ENCODE assay signal across 21 cellular contexts in the genomic region with DNA sequence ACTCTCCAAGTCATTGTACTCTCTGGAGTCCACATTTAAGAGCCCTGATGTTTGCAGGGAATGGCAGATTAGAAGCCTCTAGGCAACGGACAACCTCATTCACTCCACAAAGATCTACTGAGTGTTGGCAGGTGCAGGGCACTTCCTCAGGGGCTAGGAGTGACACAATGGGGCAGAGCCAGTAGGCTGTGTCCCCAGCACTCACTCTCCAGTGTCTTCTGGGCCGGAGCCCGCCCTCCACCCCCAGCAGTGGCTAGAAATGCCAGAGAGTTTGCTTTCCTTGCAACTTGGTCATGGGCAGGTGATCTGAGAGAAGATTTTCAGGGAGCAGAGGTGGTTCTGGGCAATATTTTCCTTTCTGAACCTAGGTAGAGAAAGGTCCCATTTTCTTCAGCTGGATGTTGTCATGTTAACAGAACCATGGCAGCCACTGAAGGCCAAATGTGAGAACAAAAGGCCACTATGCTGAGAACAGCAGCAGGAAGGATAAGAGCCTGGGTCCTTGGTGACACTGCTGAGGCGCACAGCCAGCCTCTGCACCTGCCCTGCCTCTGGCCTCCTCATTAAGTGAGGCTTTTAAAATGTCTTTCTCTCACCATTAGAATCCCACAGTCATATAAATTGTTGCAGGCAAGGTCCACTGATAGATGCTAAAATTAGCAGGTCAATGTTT.
A peak's percentile ranks its signal among the peaks of the same experiment; 100 is the strongest.
DNase-seq lines count a peak whose midpoint lies in the region; TF ChIP-seq lines count a peak whose summit lies in the region.
"Had no signal": no experiment of that assay in that cellular context is flagged by ENCODE, and none has a peak within 500 bp of the region (broad histone marks: within the 10 kb centered on the region; RNA-seq: fewer than 3 reads in every experiment).

No MANE protein-coding gene starts in this region.

- no peak overlapping the region for H3K56ac ChIP-seq in H9 (ENCODE audit: insufficient read length, low read depth, low read length)

- H3K27me3 ChIP-seq in H9 (ENCODE audit: insufficient read depth, low read length) (no peaks in the 10 kb centered on the region), right atrium auricular region (no peaks in the 10 kb centered on the region)
- H3K27me3 ChIP-seq: BLaER1 treated with 17β-estradiol and CSF1 and Interleukin-3, amounts not matched to agents 10 nM and 100 nM had no signal

- no peaks in the 10 kb centered on the region for H3K23me2 ChIP-seq in H9 (ENCODE audit: insufficient read length, low read depth, low read length, poor library complexity, severe bottlenecking)

- peaks cover 0 to 3% of the 10 kb centered on the region in 2 experiments; a peak in 1 of 5 replicates for H3K9me3 Mint-ChIP-seq in H9

- no peak overlapping the region for H2AFZ ChIP-seq in H9 (ENCODE audit: low read length)
- H2AFZ ChIP-seq: GM23248, PC-9 had no signal

- no peak overlapping the region for H3K18ac ChIP-seq in H9 (ENCODE audit: insufficient read length, low read depth, low read length)

- peaks cover 1% of the 10 kb centered on the region; the same call in 1 of the 2 replicates for H3K27me3 Mint-ChIP-seq in H9 (ENCODE audit: low read depth)

- no peak overlapping the region for H3K4me2 ChIP-seq in H9 (ENCODE audit: insufficient read depth, insufficient read length, low read length)
- H3K4me2 ChIP-seq: PC-9, SK-N-SH had no signal

- no peak overlapping the region for H2BK20ac ChIP-seq in H9 (ENCODE audit: low read depth, low read length, poor library complexity, severe bottlenecking)

- H4K91ac ChIP-seq in H9 (ENCODE audit: insufficient read length, low read depth, low read length), result no peak overlapping the region

- TF ChIP-seq CTCF in H9 (conservative IDR thresholded peaks at IDR 0.05), result no peak
- no peak for TF ChIP-seq CTCF in right atrium auricular region (IDR thresholded peaks at IDR 0.05)

- H3K4me1 ChIP-seq in H9 (ENCODE audit: insufficient read depth, low read length), result no peaks in the 10 kb centered on the region
- no peaks in the 10 kb centered on the region for H3K4me1 ChIP-seq in right atrium auricular region

- H3K36me3 Mint-ChIP-seq in H9 (ENCODE audit: insufficient read depth in 1 of 3, low read depth in 3 of 3), result peaks cover 0 to 4% (median 0%) of the 10 kb centered on the region in 3 experiments; a peak in 2 of 7 replicates

- H3K4me3 Mint-ChIP-seq in H9, result no peak overlapping the region

- no peak overlapping the region for H3K23ac ChIP-seq in H9 (ENCODE audit: insufficient read length, low read depth, low read length)

- no peak overlapping the region for H3K4ac ChIP-seq in H9 (ENCODE audit: low read depth, low read length)

- intact Hi-C loops in head of caudate nucleus (cut with DNase I), result no loop called here

- no CpG with 5 or more reads among the region's 4 CpGs for WGBS in H9 (ENCODE audit: extremely low coverage, insufficient read length, low lambda C conversion rate)

- H4K5ac ChIP-seq in H9 (ENCODE audit: insufficient read length, low read depth, low read length), result no peak overlapping the region

- peaks cover 3 to 4% of the 10 kb centered on the region in 2 experiments; a peak in 2 of 4 replicates for H3K4me1 Mint-ChIP-seq in H9

- no peak overlapping the region for H2AK5ac ChIP-seq in H9 (ENCODE audit: insufficient read length, low read length)

- no peaks in the 10 kb centered on the region for H3K79me1 ChIP-seq in H9 (ENCODE audit: insufficient read depth, low read depth, low read length, poor library complexity, severe bottlenecking)

- no peaks in the 10 kb centered on the region for H4K20me1 ChIP-seq in H9 (ENCODE audit: control insufficient read depth, insufficient read depth, insufficient read length)
- H4K20me1 ChIP-seq: BLaER1 treated with 17β-estradiol and CSF1 and Interleukin-3, amounts not matched to agents 10 nM and 100 nM had no signal

- peak; percentile 3 for DNase-seq in DMS53 (lab: John Stamatoyannopoulos, UW)
- no peak for DNase-seq in DMS53 treated with DMSO at 0.1 percent for 48 hours (lab: John Stamatoyannopoulos, UW; ENCODE audit: unreplicated experiment)
- peak; percentile 24 for DNase-seq in NCI-H1105 treated with DMSO at 0.1 percent for 48 hours (lab: John Stamatoyannopoulos, UW)
- peak in 31 of 42 donors; percentile 15 to 78 (median 50) for DNase-seq in head of caudate nucleus
- DNase-seq in substantia nigra (lab: John Stamatoyannopoulos, UW), result peak in 35 of 49 donors; percentile 5 to 75 (median 27)
- DNase-seq in H9, result no peak
- DNase-seq in right atrium auricular region (ENCODE audit: low spot score), result no peak
- no peak for DNase-seq in germinal center (ENCODE audit: low spot score)
- DNase-seq: 8988T, DMS 273 treated with DMSO at 0.1 percent for 48 hours, GM23248, NCI-H1048, NCI-H187 treated with DMSO at 0.1 percent for 48 hours, NCI-H2227 treated with DMSO at 0.1 percent for 48 hours, NCI-H526 treated with DMSO at 0.1 percent for 48 hours, PC-9, SK-N-SH, T-helper 1 cell had no signal

- no peak overlapping the region for H3K4me3 ChIP-seq in right atrium auricular region
- H3K4me3 ChIP-seq: BLaER1 treated with 17β-estradiol and CSF1 and Interleukin-3, amounts not matched to agents 10 nM and 100 nM; GM23248; K562; PC-9 had no signal

- no peak overlapping the region for H3T11ph ChIP-seq in H9 (ENCODE audit: low read length)

- H3K9me3 ChIP-seq in H9 (ENCODE audit: control insufficient read depth, low read depth, low read length), result no peaks in the 10 kb centered on the region
- H3K9me3 ChIP-seq in right atrium auricular region, result no peaks in the 10 kb centered on the region
- H3K9me3 ChIP-seq: SK-N-SH had no signal

- H3K36me3 ChIP-seq in right atrium auricular region, result no peaks in the 10 kb centered on the region
- H3K36me3 ChIP-seq: BLaER1 treated with 17β-estradiol and CSF1 and Interleukin-3, amounts not matched to agents 10 nM and 100 nM had no signal

- no peak overlapping the region for H2BK120ac ChIP-seq in H9 (ENCODE audit: low read depth, low read length, poor library complexity, severe bottlenecking)

- no peak overlapping the region for H3K9ac ChIP-seq in H9 (ENCODE audit: extremely low read depth, insufficient read length, low read length)
- H3K9ac ChIP-seq: BLaER1 treated with 17β-estradiol and CSF1 and Interleukin-3, amounts not matched to agents 10 nM and 100 nM; GM23248; SK-N-SH had no signal

- H2BK15ac ChIP-seq in H9 (ENCODE audit: low read depth, low read length), result no peak overlapping the region

- no peak overlapping the region for H4K8ac ChIP-seq in H9 (replicated peaks; ENCODE audit: insufficient read length, low read depth, low read length)

- H2BK12ac ChIP-seq in H9 (ENCODE audit: insufficient read length, low read depth, low read length), result no peak overlapping the region

- H3K27ac ChIP-seq in substantia nigra (ENCODE audit: low read depth, low read length, poor library complexity, severe bottlenecking) (peak overlapping the region; percentile 97), H9 (ENCODE audit: insufficient read length, low read depth, low read length) (no peak overlapping the region), right atrium auricular region (no peak overlapping the region)
- H3K27ac ChIP-seq: BLaER1 treated with 17β-estradiol and CSF1 and Interleukin-3, amounts not matched to agents 10 nM and 100 nM; GM23248; HL-60; PC-9 had no signal

- no peak overlapping the region for H3K14ac ChIP-seq in H9 (ENCODE audit: insufficient read depth, low read length)

- H3K27ac Mint-ChIP-seq in H9, result no peak overlapping the region

- H2BK5ac ChIP-seq in H9 (ENCODE audit: insufficient read length, low read length), result no peak overlapping the region

- no peaks in the 10 kb centered on the region for H3K79me2 ChIP-seq in H9 (ENCODE audit: insufficient read depth, low read length)

Comparison
In these comparisons a context has a peak if more than half of its experiments do, and no peak if none do; other contexts are left out.
1. DNase-seq: peak in DMS53 (single experiment), NCI-H1105 treated with DMSO at 0.1 percent for 48 hours (single experiment), head of caudate nucleus (31 of 42) and substantia nigra (35 of 49); none in DMS53 treated with DMSO at 0.1 percent for 48 hours (single experiment), H9 (single experiment), right atrium auricular region (single experiment) and germinal center (single experiment).